8 cellular contexts compared by ENCODE assay signal in genomic region chr19:10295305-10295846, GRCh38. TPM values are rescaled to one million over a fixed set of nuclear protein-coding genes. Genes with fewer than 3 reads are reported as not detected.
A peak's percentile ranks its signal among the peaks of the same experiment; 100 is the strongest.
DNase-seq lines count a peak whose midpoint lies in the region; ATAC-seq lines count a peak whose summit lies in the region.

No MANE protein-coding gene starts in this region.

- ATAC-seq in HG03354 (IDR thresholded peaks at IDR 0.05; ENCODE audit: poor library complexity, severe bottlenecking, unreplicated experiment) (peak; percentile 47), left ventricle myocardium superior (no peak)

- intact Hi-C loops in left ventricle myocardium superior (cut with micrococcal nuclease): no loop called here

- DNase-seq in ELR (ENCODE audit: low read depth) (peak; percentile 27), left ventricle myocardium superior (peak; percentile 54), globus pallidus (ENCODE audit: low spot score) (no peak), occipital lobe (lab: John Stamatoyannopoulos, UW) (no peak), SW 1271 (lab: John Stamatoyannopoulos, UW) (no peak)
- peak; percentile 73 for DNase-seq in activated CD8-positive, alpha-beta memory T cell treated with anti-CD3 and anti-CD28 coated beads, Interleukin-2, amount 50 U/mL, for 48 hours
- DNase-seq in stimulated activated CD8-positive, alpha-beta memory T cell treated with anti-CD3 and anti-CD28 coated beads, Interleukin-15, amount 100 ng/mL, for 1 hour (ENCODE audit: low read depth): peak; percentile 53

RNA-seq across cellular contexts. Expression of gene ICAM5, which starts 5.6 kb away (rescaled TPM):
- total RNA-seq in left ventricle myocardium superior: 0.32 TPM
- 3.3 TPM for total RNA-seq in occipital lobe

RNA-seq across cellular contexts. Expression of gene ICAM4, which starts 8.6 kb away (rescaled TPM):
- total RNA-seq in left ventricle myocardium superior (0.52 TPM), occipital lobe (0.16 TPM)

RNA-seq across cellular contexts. Expression of gene ZGLP1, which starts 14.2 kb away (rescaled TPM):
- total RNA-seq in left ventricle myocardium superior: 0.87 TPM
- total RNA-seq in occipital lobe: 1.6 TPM

RNA-seq across cellular contexts. Expression of gene FDX2, which starts 20.4 kb away (rescaled TPM):
- 18.2 TPM for total RNA-seq in left ventricle myocardium superior
- 14.7 TPM for total RNA-seq in occipital lobe

RNA-seq across cellular contexts. Expression of gene ICAM1, which starts 24.5 kb away (rescaled TPM):
- 7.3 TPM for total RNA-seq in left ventricle myocardium superior
- 1.6 TPM for total RNA-seq in occipital lobe

Comparison
In these comparisons a context has a peak if more than half of its experiments do, and no peak if none do; other contexts are left out.
1. DNase-seq: peak in ELR (single experiment), activated CD8-positive, alpha-beta memory T cell treated with anti-CD3 and anti-CD28 coated beads, Interleukin-2, amount 50 U/mL, for 48 hours (single experiment), left ventricle myocardium superior (single experiment) and stimulated activated CD8-positive, alpha-beta memory T cell treated with anti-CD3 and anti-CD28 coated beads, Interleukin-15, amount 100 ng/mL, for 1 hour (single experiment); none in globus pallidus (single experiment), occipital lobe (single experiment) and SW 1271 (0 of 2).